In genomic region chr7:141550694-141551079, GRCh38 we compare ENCODE assay signal across 8 cellular contexts. TPM values are rescaled to one million over a fixed set of nuclear protein-coding genes. Genes with fewer than 3 reads are reported as not detected.
DNase-seq lines count a peak whose midpoint lies in the region; ATAC-seq, FAIRE-seq and TF ChIP-seq lines count a peak whose summit lies in the region.

No MANE protein-coding gene starts in this region.

- H3K4me3 Mint-ChIP-seq in activated CD8-positive, alpha-beta T cell treated with anti-CD3 and anti-CD28 coated beads for 36 hours: peak overlapping the region; percentile 85

- no peaks in the 10 kb centered on the region for H3K4me1 ChIP-seq in ovary (ENCODE audit: insufficient read depth)

- TF ChIP-seq POLR2A in ovary (IDR thresholded peaks at IDR 0.05): no peak

- H3K4me1 Mint-ChIP-seq in activated CD8-positive, alpha-beta T cell treated with anti-CD3 and anti-CD28 coated beads for 36 hours (ENCODE audit: low read depth): peaks cover 32% of the 10 kb centered on the region

- peak overlapping the region; percentile 59 for H3K4me3 ChIP-seq in ovary

- no peaks in the 10 kb centered on the region for H3K27me3 Mint-ChIP-seq in activated CD8-positive, alpha-beta T cell treated with anti-CD3 and anti-CD28 coated beads for 36 hours

- no peaks in the 10 kb centered on the region for H3K9me3 Mint-ChIP-seq in activated CD8-positive, alpha-beta T cell treated with anti-CD3 and anti-CD28 coated beads for 36 hours

- no peaks in the 10 kb centered on the region for H3K9me3 ChIP-seq in ovary

- H3K27ac ChIP-seq in ovary: peak overlapping the region in 1 of 2 donors; percentile 60

- CTCF ChIA-PET in GM10248 (lab: Yijun Ruan, JAX): interaction anchor here (0.9 to 6.0 kb wide), 3 partner anchors 10 to 1033 kb away, joined by 3 to 35 read pairs (median 7); no protein-coding TSS in a partner anchor
- CTCF ChIA-PET in activated CD8-positive, alpha-beta T cell treated with anti-CD3 and anti-CD28 coated beads for 36 hours (lab: Charles Lee): interaction anchor here (0.6 to 5.5 kb wide), 3 partner anchors 16 to 187 kb away, joined by 4 to 33 read pairs (median 7); partner anchors contain the start of gene SSBP1

- POLR2A ChIA-PET in GM10248 (lab: Yijun Ruan, JAX): no interaction called here
- POLR2A ChIA-PET in activated CD8-positive, alpha-beta T cell treated with anti-CD3 and anti-CD28 coated beads for 36 hours (lab: Charles Lee): interaction anchor here (1.0 to 2.0 kb wide), 7 partner anchors 8 to 536 kb away, joined by 3 to 15 read pairs (median 4); no protein-coding TSS in a partner anchor

- peaks cover 37% of the 10 kb centered on the region for H3K36me3 Mint-ChIP-seq in activated CD8-positive, alpha-beta T cell treated with anti-CD3 and anti-CD28 coated beads for 36 hours (ENCODE audit: low read depth)

- ATAC-seq in HG02870 (IDR thresholded peaks at IDR 0.05; ENCODE audit: unreplicated experiment) (peak; percentile 8), HG03469 (IDR thresholded peaks at IDR 0.05; ENCODE audit: unreplicated experiment) (no peak)
- no peak for ATAC-seq in activated CD8-positive, alpha-beta T cell treated with anti-CD3 and anti-CD28 coated beads for 36 hours

- peak overlapping the region; percentile 89 for H3K27ac Mint-ChIP-seq in activated CD8-positive, alpha-beta T cell treated with anti-CD3 and anti-CD28 coated beads for 36 hours

- no peak for TF ChIP-seq EP300 in ovary (IDR thresholded peaks at IDR 0.05)

- no peak for FAIRE-seq in frontal cortex (lab: Jason Lieb, UNC)

- no peaks in the 10 kb centered on the region for H3K27me3 ChIP-seq in ovary

- DNase-seq in GM10248 (ENCODE audit: extremely low spot score) (peak; percentile 24), frontal cortex (ENCODE audit: low spot score in 2 of 2) (peak; percentile 18 to 26), ovary (peak in 1 of 5 donors; percentile 25), NCI-H2171 (lab: John Stamatoyannopoulos, UW) (no peak), cerebellar nuclear complex (lab: John Stamatoyannopoulos, UW) (no peak)
- peak; percentile 10 for DNase-seq in activated CD8-positive, alpha-beta T cell treated with anti-CD3 and anti-CD28 coated beads for 36 hours

- intact Hi-C loops in activated CD8-positive, alpha-beta T cell treated with anti-CD3 and anti-CD28 coated beads for 36 hours (cut with micrococcal nuclease): no loop called here
- intact Hi-C loops in ovary (cut with DNase I): no loop called here

- H3K36me3 ChIP-seq in ovary: no peaks in the 10 kb centered on the region

- 9 to 13% (median 10%) methylated on average over 13 of the region's 13 CpGs for WGBS in ovary, 3 donors

- TF ChIP-seq CTCF in GM10248 (IDR thresholded peaks at IDR 0.05; ENCODE audit: control extremely low read depth, extremely low read depth, low read depth, missing control alignments) (no peak), ovary (IDR thresholded peaks at IDR 0.05) (no peak)
- no peak for TF ChIP-seq CTCF in activated CD8-positive, alpha-beta T cell treated with anti-CD3 and anti-CD28 coated beads for 36 hours (IDR thresholded peaks at IDR 0.05)

RNA-seq across cellular contexts. Expression of gene AGK, which starts 0.5 kb away (rescaled TPM):
- 10 to 100 TPM; 70.1 to 73.7 TPM for total RNA-seq in activated CD8-positive, alpha-beta T cell treated with anti-CD3 and anti-CD28 coated beads for 36 hours
- total RNA-seq in frontal cortex (46.5 TPM), ovary (10 to 100 TPM; 14.1 to 32.1 (median 21.8) TPM)
- 10 to 100 TPM; 11.3 to 26.6 TPM for polyA plus RNA-seq in ovary

Comparison
In these comparisons a context has a peak if more than half of its experiments do, and no peak if none do; other contexts are left out.
1. DNase-seq: peak in GM10248 (single experiment), activated CD8-positive, alpha-beta T cell treated with anti-CD3 and anti-CD28 coated beads for 36 hours (single experiment) and frontal cortex (2 of 2); none in NCI-H2171 (single experiment) and cerebellar nuclear complex (0 of 2).